In genomic region chr14:106714461-106715428, GRCh38 we compare ENCODE assay signal across 8 cellular contexts.
A peak's percentile ranks its signal among the peaks of the same experiment; 100 is the strongest.
DNase-seq lines count a peak whose midpoint lies in the region; ATAC-seq and TF ChIP-seq lines count a peak whose summit lies in the region.
"Not testable (repeated sequence)": the region's sequence is repeated elsewhere in the genome, so short reads cannot be mapped to it uniquely, and the experiment has no call there.

No MANE protein-coding gene starts in this region.

- not testable (repeated sequence) for H3K4me1 ChIP-seq in CD8-positive, alpha-beta T cell (ENCODE audit: insufficient read depth, low read length)

- H3K4me3 ChIP-seq in CD8-positive, alpha-beta T cell (ENCODE audit: low read depth, low read length) = not testable (repeated sequence)

- CTCF ChIA-PET in CD8-positive, alpha-beta T cell (lab: Charles Lee); activated CD8-positive, alpha-beta memory T cell treated with anti-CD3 and anti-CD28 coated beads, Interleukin-2, amount 10 ng/mL, durations not matched to agents 7 days and 5 days (lab: Charles Lee): not testable (repeated sequence)

- H3K4me1 Mint-ChIP-seq in CD8-positive, alpha-beta T cell (ENCODE audit: low read depth) = peaks cover 40% of the 10 kb centered on the region
- H3K4me1 Mint-ChIP-seq in activated CD8-positive, alpha-beta memory T cell treated with anti-CD3 and anti-CD28 coated beads, Interleukin-2, amount 10 ng/mL, durations not matched to agents 7 days and 5 days; activated naive CD8-positive, alpha-beta T cell treated with anti-CD3 and anti-CD28 coated beads, Interleukin-2, amount 10 ng/mL, durations not matched to agents 7 days and 5 days: not testable (repeated sequence)
- H3K4me1 Mint-ChIP-seq in stimulated activated effector memory CD8-positive, alpha-beta T cell treated with anti-CD3 and anti-CD28 coated beads, Interleukin-12 subunit alpha, Interleukin-12 subunit beta, amount 100 ng/mL, for 72 hours = peaks cover 36% of the 10 kb centered on the region

- not testable (repeated sequence) for H3K27ac ChIP-seq in CD8-positive, alpha-beta T cell (ENCODE audit: low read depth, low read length)

- not testable (repeated sequence) for H3K9me3 Mint-ChIP-seq in CD8-positive, alpha-beta T cell; activated CD8-positive, alpha-beta memory T cell treated with anti-CD3 and anti-CD28 coated beads, Interleukin-2, amount 10 ng/mL, durations not matched to agents 7 days and 5 days (ENCODE audit: low read depth); activated naive CD8-positive, alpha-beta T cell treated with anti-CD3 and anti-CD28 coated beads, Interleukin-2, amount 10 ng/mL, durations not matched to agents 7 days and 5 days; stimulated activated effector memory CD8-positive, alpha-beta T cell treated with anti-CD3 and anti-CD28 coated beads, Interleukin-12 subunit alpha, Interleukin-12 subunit beta, amount 100 ng/mL, for 72 hours

- not testable (repeated sequence) for H3K36me3 ChIP-seq in CD8-positive, alpha-beta T cell (ENCODE audit: insufficient read depth, low read length)

- intact Hi-C loops in CD8-positive, alpha-beta T cell (cut with DNase I, micrococcal nuclease) = not testable (repeated sequence)

- not testable (repeated sequence) for TF ChIP-seq CTCF in CD8-positive, alpha-beta T cell (IDR thresholded peaks at IDR 0.05)

- not testable (repeated sequence) for H3K27me3 Mint-ChIP-seq in CD8-positive, alpha-beta T cell (ENCODE audit: low read depth); activated naive CD8-positive, alpha-beta T cell treated with anti-CD3 and anti-CD28 coated beads, Interleukin-2, amount 10 ng/mL, durations not matched to agents 7 days and 5 days
- peaks cover 19% of the 10 kb centered on the region for H3K27me3 Mint-ChIP-seq in activated CD8-positive, alpha-beta memory T cell treated with anti-CD3 and anti-CD28 coated beads, Interleukin-2, amount 10 ng/mL, durations not matched to agents 7 days and 5 days

- H3K27me3 ChIP-seq in CD8-positive, alpha-beta T cell (ENCODE audit: insufficient read depth, low read length) = not testable (repeated sequence)

- H3K27ac Mint-ChIP-seq in CD8-positive, alpha-beta T cell; activated CD8-positive, alpha-beta memory T cell treated with anti-CD3 and anti-CD28 coated beads, Interleukin-2, amount 10 ng/mL, durations not matched to agents 7 days and 5 days; activated naive CD8-positive, alpha-beta T cell treated with anti-CD3 and anti-CD28 coated beads, Interleukin-2, amount 10 ng/mL, durations not matched to agents 7 days and 5 days; stimulated activated effector memory CD8-positive, alpha-beta T cell treated with anti-CD3 and anti-CD28 coated beads, Interleukin-12 subunit alpha, Interleukin-12 subunit beta, amount 100 ng/mL, for 72 hours: not testable (repeated sequence)

- not testable (repeated sequence) for H3K4me3 Mint-ChIP-seq in CD8-positive, alpha-beta T cell; activated CD8-positive, alpha-beta memory T cell treated with anti-CD3 and anti-CD28 coated beads, Interleukin-2, amount 10 ng/mL, durations not matched to agents 7 days and 5 days; activated naive CD8-positive, alpha-beta T cell treated with anti-CD3 and anti-CD28 coated beads, Interleukin-2, amount 10 ng/mL, durations not matched to agents 7 days and 5 days; stimulated activated effector memory CD8-positive, alpha-beta T cell treated with anti-CD3 and anti-CD28 coated beads, Interleukin-12 subunit alpha, Interleukin-12 subunit beta, amount 100 ng/mL, for 72 hours

- H3K36me3 Mint-ChIP-seq in CD8-positive, alpha-beta T cell; activated CD8-positive, alpha-beta memory T cell treated with anti-CD3 and anti-CD28 coated beads, Interleukin-2, amount 10 ng/mL, durations not matched to agents 7 days and 5 days; activated naive CD8-positive, alpha-beta T cell treated with anti-CD3 and anti-CD28 coated beads, Interleukin-2, amount 10 ng/mL, durations not matched to agents 7 days and 5 days; stimulated activated effector memory CD8-positive, alpha-beta T cell treated with anti-CD3 and anti-CD28 coated beads, Interleukin-12 subunit alpha, Interleukin-12 subunit beta, amount 100 ng/mL, for 72 hours: not testable (repeated sequence)

- DNase-seq in CD8-positive, alpha-beta T cell = peak in 3 of 7 experiments; percentile 44 to 72 (median 45)
- peak; percentile 43 for DNase-seq in NAMALWA (ENCODE audit: low spot score)
- not testable (repeated sequence) for DNase-seq in activated CD8-positive, alpha-beta memory T cell treated with anti-CD3 and anti-CD28 coated beads, Interleukin-2, amount 10 ng/mL, durations not matched to agents 7 days and 5 days; activated naive CD8-positive, alpha-beta T cell treated with anti-CD3 and anti-CD28 coated beads, Interleukin-2, amount 10 ng/mL, durations not matched to agents 7 days and 5 days; stimulated activated effector memory CD8-positive, alpha-beta T cell treated with anti-CD3 and anti-CD28 coated beads, Interleukin-12 subunit alpha, Interleukin-12 subunit beta, amount 100 ng/mL, for 72 hours (ENCODE audit: low spot score in 2 of 2)

- H3K9me3 ChIP-seq in CD8-positive, alpha-beta T cell (ENCODE audit: low read length) = not testable (repeated sequence)

- POLR2A ChIA-PET in CD8-positive, alpha-beta T cell (lab: Charles Lee); activated naive CD8-positive, alpha-beta T cell treated with anti-CD3 and anti-CD28 coated beads, Interleukin-2, amount 10 ng/mL, durations not matched to agents 7 days and 5 days (lab: Charles Lee): not testable (repeated sequence)

- ATAC-seq in CD8-positive, alpha-beta T cell = peak; percentile 68
- peak; percentile 72 for ATAC-seq in GM19023 (IDR thresholded peaks at IDR 0.05; ENCODE audit: unreplicated experiment)
- peak; percentile 74 for ATAC-seq in GM21528 (IDR thresholded peaks at IDR 0.05; ENCODE audit: low FRiP score, unreplicated experiment)
- peak; percentile 70 for ATAC-seq in HG03066 (IDR thresholded peaks at IDR 0.05; ENCODE audit: low read depth, unreplicated experiment)
- peak; percentile 61 for ATAC-seq in activated CD8-positive, alpha-beta memory T cell treated with anti-CD3 and anti-CD28 coated beads, Interleukin-2, amount 10 ng/mL, durations not matched to agents 7 days and 5 days
- peak; percentile 71 for ATAC-seq in activated naive CD8-positive, alpha-beta T cell treated with anti-CD3 and anti-CD28 coated beads, Interleukin-2, amount 10 ng/mL, durations not matched to agents 7 days and 5 days (ENCODE audit: low read depth)
- peak; percentile 76 for ATAC-seq in stimulated activated effector memory CD8-positive, alpha-beta T cell treated with anti-CD3 and anti-CD28 coated beads, Interleukin-12 subunit alpha, Interleukin-12 subunit beta, amount 100 ng/mL, for 72 hours
